Comparison of ENCODE assay signal across 32 cellular contexts in the genomic region with DNA sequence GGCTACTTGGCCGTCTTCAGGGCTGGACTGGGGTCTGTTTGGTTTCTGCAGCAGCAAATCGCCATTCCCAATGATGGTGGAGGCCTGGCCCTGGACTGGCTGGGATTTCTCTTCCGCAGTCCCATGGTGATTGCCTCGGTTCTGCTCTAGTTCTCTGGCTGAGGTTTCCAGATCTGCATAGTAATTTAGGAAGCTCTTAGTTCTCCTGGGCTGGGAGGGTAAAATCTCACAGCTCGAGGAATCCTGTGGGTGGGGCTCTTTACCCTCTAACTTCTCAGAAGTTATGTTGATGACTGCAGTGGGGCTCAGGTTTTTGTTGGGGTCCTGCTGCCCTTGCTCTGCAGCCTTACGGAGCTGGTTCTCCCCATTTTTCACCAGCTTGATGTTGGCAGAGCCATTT.
DNase-seq lines count a peak whose midpoint lies in the region; ATAC-seq, FAIRE-seq and TF ChIP-seq lines count a peak whose summit lies in the region.
"Had no signal": no experiment of that assay in that cellular context is flagged by ENCODE, and none has a peak within 500 bp of the region (broad histone marks: within the 10 kb centered on the region; RNA-seq: fewer than 3 reads in every experiment).

No MANE protein-coding gene starts in this region.

- TF ChIP-seq RAD21 in H1 (IDR thresholded peaks at IDR 0.05 in 1 of 2, conservative IDR thresholded peaks at IDR 0.05 in 1 of 2; ENCODE audit: low read depth in 2 of 2, low read length in 2 of 2): peak; percentile 40 to 48; a peak in 3 of 4 replicates

- no peaks in the 10 kb centered on the region for H3K23me2 ChIP-seq in H1 (ENCODE audit: low read depth, low read length)

- H2AFZ ChIP-seq in H1 (ENCODE audit: low read length): no peak overlapping the region

- H3K56ac ChIP-seq in H1 (replicated peaks; ENCODE audit: insufficient read length, low read depth, low read length): no peak overlapping the region

- no peak overlapping the region for H3K27ac ChIP-seq in H1 (ENCODE audit: low read depth, low read length)
- H3K27ac ChIP-seq: GM23248, tibial artery had no signal

- H3K79me2 ChIP-seq in H1 (ENCODE audit: control insufficient read depth in 1 of 2, insufficient read depth in 2 of 2, low read length in 2 of 2): no peaks in the 10 kb centered on the region

- H4K5ac ChIP-seq in H1 (ENCODE audit: insufficient read length, low read depth, low read length): no peak overlapping the region

- H2BK12ac ChIP-seq in H1 (ENCODE audit: low read depth, low read length): no peak overlapping the region

- DNase-seq in Right ventricle myocardium inferior (ENCODE audit: missing footprints) (no peak), cardiac septum (ENCODE audit: low spot score) (no peak), H1 (ENCODE audit: low read depth in 1 of 2, low spot score in 2 of 2) (no peak), iPS-NIHi7 (ENCODE audit: extremely low spot score) (peak; percentile 34), NCI-H1436 (lab: John Stamatoyannopoulos, UW) (no peak), GM03348 (ENCODE audit: low spot score) (no peak)
- DNase-seq in activated T-cell treated with anti-CD3 and anti-CD28 coated beads, Interleukin-2, amount 50 U/mL, for 1 hour: no peak
- DNase-seq: 8988T; activated CD4-positive, alpha-beta memory T cell treated with anti-CD3 and anti-CD28 coated beads for 36 hours; activated CD4-positive, CD25-positive, alpha-beta regulatory T cell treated with anti-CD3 and anti-CD28 coated beads, Interleukin-2, amount 50 U/mL, for 72 hours; activated CD8-positive, alpha-beta memory T cell treated with anti-CD3 and anti-CD28 coated beads, Interleukin-2, amount 50 U/mL, for 48 hours; anterior cingulate cortex; central memory CD4-positive, alpha-beta T cell; dermis blood vessel endothelial cell; GM23248; IMR-90; NCI-H1092 treated with DMSO at 0.1 percent for 48 hours; NCI-H187 treated with DMSO at 0.1 percent for 48 hours; NCI-H526 treated with DMSO at 0.1 percent for 48 hours; RPMI8226; SK-N-SH; stimulated activated CD4-positive, alpha-beta T cell treated with anti-CD3 and anti-CD28 coated beads, Interleukin-1b, Interleukin-23, amount 100 ng/mL, for 48 hours; stimulated activated CD8-positive, alpha-beta memory T cell treated with anti-CD3 and anti-CD28 coated beads, Interleukin-4, amount 100 ng/mL, for 48 hours; T-helper 17 cell; tibial artery had no signal

- intact Hi-C loops in Right ventricle myocardium inferior (cut with DNase I): no loop called here
- intact Hi-C loops in cardiac septum (cut with DNase I): no loop called here

- FAIRE-seq in H1 (lab: Jason Lieb, UNC): no peak
- FAIRE-seq: GM12892, keratinocyte had no signal

- TF ChIP-seq CTCF in H1 (IDR thresholded peaks at IDR 0.05; ENCODE audit: control extremely low read depth in 1 of 3, insufficient read depth in 1 of 3, low read depth in 1 of 3, low read length in 3 of 3): no peak

- H3K4me1 ChIP-seq in H1 (replicated peaks in 1 of 4; ENCODE audit: control insufficient read depth in 3 of 4, insufficient read depth in 4 of 4, low read length in 3 of 4) (peaks cover 0 to 5% (median 0%) of the 10 kb centered on the region in 4 experiments; a peak in 2 of 7 replicates), skeletal muscle satellite cell (ENCODE audit: control insufficient read depth, insufficient read depth, low read length) (peaks cover 53% of the 10 kb centered on the region)

- H2BK15ac ChIP-seq in H1 (ENCODE audit: low read length): no peak overlapping the region

- H2BK120ac ChIP-seq in H1 (replicated peaks; ENCODE audit: low read depth, low read length): no peak overlapping the region

- TF ChIP-seq POLR2A in H1 (IDR thresholded peaks at IDR 0.05; ENCODE audit: control extremely low read depth in 1 of 2, low read depth in 2 of 2, low read length in 2 of 2): no peak

- no peaks in the 10 kb centered on the region for H3K27me3 ChIP-seq in H1 (replicated peaks in 1 of 4; ENCODE audit: control insufficient read depth in 3 of 4, extremely low read depth in 1 of 4, insufficient read depth in 3 of 4, low read length in 3 of 4)
- no peaks in the 10 kb centered on the region for H3K27me3 ChIP-seq in skeletal muscle satellite cell (ENCODE audit: control insufficient read depth, insufficient read depth, low read length)
- H3K27me3 ChIP-seq: tibial artery had no signal

- TF ChIP-seq EP300 in H1 (IDR thresholded peaks at IDR 0.05; ENCODE audit: borderline replicate concordance in 1 of 2, low read depth in 2 of 2, low read length in 2 of 2): no peak

- H3K9ac ChIP-seq in H1 (replicated peaks in 1 of 4; ENCODE audit: extremely low read depth in 1 of 4, low read depth in 3 of 4, low read length in 3 of 4) (no peak overlapping the region), skeletal muscle satellite cell (ENCODE audit: low read depth, low read length) (peak overlapping the region; percentile 54)
- H3K9ac ChIP-seq: SK-N-SH had no signal

- H3K4me3 ChIP-seq in H1 (ENCODE audit: extremely low read depth in 1 of 4, insufficient read depth in 2 of 4, low read depth in 3 of 4, low read length in 4 of 4): no peak overlapping the region
- H3K4me3 ChIP-seq in skeletal muscle satellite cell (ENCODE audit: low read length): peak overlapping the region; percentile 26
- H3K4me3 ChIP-seq: GM23248, lung, smooth muscle cell, tibial artery had no signal

- peak overlapping the region; percentile 14; the same call in 1 of the 2 replicates for H4K8ac ChIP-seq in H1 (ENCODE audit: extremely low read depth, insufficient read depth, low read length)

- no peaks in the 10 kb centered on the region; the same call in 1 of the 2 replicates for H3K79me1 ChIP-seq in H1 (ENCODE audit: low read depth, low read length)

- WGBS in H1 (ENCODE audit: extremely low coverage in 1 of 2, insufficient coverage in 1 of 2, insufficient read length in 1 of 2, insufficient replicate concordance in 2 of 2, low coverage in 1 of 2, low lambda C conversion rate in 2 of 2, missing lambda C conversion rate in 1 of 2), 2 experiments: 64% methylated on average over 6 of the region's 6 CpGs; no CpG with 5 or more reads in 1 of the 2 experiments

- no peaks in the 10 kb centered on the region for H4K20me1 ChIP-seq in H1 (replicated peaks in 1 of 2; ENCODE audit: control insufficient read depth in 1 of 2, insufficient read depth in 2 of 2, low read length in 2 of 2)

- no peaks in the 10 kb centered on the region for H3K36me3 ChIP-seq in H1 (ENCODE audit: control insufficient read depth in 2 of 4, insufficient read depth in 4 of 4, low read length in 3 of 4)
- H3K36me3 ChIP-seq in skeletal muscle satellite cell (ENCODE audit: insufficient read depth, low read length): peaks cover 23% of the 10 kb centered on the region

- no peak overlapping the region for H3K4me2 ChIP-seq in H1 (ENCODE audit: insufficient read depth in 1 of 2, low read depth in 2 of 2, low read length in 2 of 2)
- H3K4me2 ChIP-seq in skeletal muscle satellite cell (ENCODE audit: low read length): peak overlapping the region; percentile 71
- H3K4me2 ChIP-seq: SK-N-SH, smooth muscle cell had no signal

- H3K9me3 ChIP-seq in H1 (ENCODE audit: insufficient read depth in 2 of 2, low read depth in 1 of 2, low read length in 1 of 2): no peaks in the 10 kb centered on the region
- no peaks in the 10 kb centered on the region for H3K9me3 ChIP-seq in skeletal muscle satellite cell (replicated peaks; ENCODE audit: low read length)
- H3K9me3 ChIP-seq: SK-N-SH, tibial artery had no signal

- no peak overlapping the region for H3K23ac ChIP-seq in H1 (ENCODE audit: insufficient read length)

- H3K14ac ChIP-seq in H1 (ENCODE audit: insufficient read length): no peak overlapping the region

- ATAC-seq in Right ventricle myocardium inferior: peak; percentile 31
- ATAC-seq: activated naive CD4-positive, alpha-beta T cell treated with anti-CD3 and anti-CD28 coated beads, Interleukin-2, amount 50 U/mL, for 72 hours; activated T-helper 17 cell treated with anti-CD3 and anti-CD28 coated beads, Interleukin-2, amount 50 U/mL, for 72 hours; T-helper 17 cell had no signal

- POLR2A ChIA-PET in H1 (lab: Charles Lee; ENCODE audit: partially characterized antibody): no interaction called here

- no peak overlapping the region for H2BK20ac ChIP-seq in H1 (ENCODE audit: low read length)

- H2BK5ac ChIP-seq in H1 (ENCODE audit: low read depth, low read length): no peak overlapping the region

- no peak overlapping the region for H2AK5ac ChIP-seq in H1 (ENCODE audit: low read depth, low read length)

- H4K91ac ChIP-seq in H1 (replicated peaks; ENCODE audit: insufficient read length, low read length): no peak overlapping the region

- no peak overlapping the region for H3K4ac ChIP-seq in H1 (replicated peaks; ENCODE audit: insufficient read length, low read depth, low read length)

- no peak overlapping the region for H3K18ac ChIP-seq in H1 (ENCODE audit: extremely low read depth, low read length)

- CTCF ChIA-PET in H1 (lab: Charles Lee; ENCODE audit: partially characterized antibody): interaction anchor here (1.0 to 2.2 kb wide), 11 partner anchors 10 to 198 kb away, joined by 3 to 10 read pairs (median 6); no protein-coding TSS in a partner anchor

TF ChIP-seq in H1, 55 proteins besides CTCF, POLR2A, EP300 and RAD21:
- TF ChIP-seq BACH1 (IDR thresholded peaks at IDR 0.05; ENCODE audit: low read length) (no peak), SRF (IDR thresholded peaks at IDR 0.05; ENCODE audit: low read depth, low read length) (no peak), TBP (IDR thresholded peaks at IDR 0.05; ENCODE audit: low read depth, low read length) (no peak), KDM4A (IDR thresholded peaks at IDR 0.05; ENCODE audit: low read depth, low read length, severe bottlenecking) (no peak), HDAC6 (IDR thresholded peaks at IDR 0.05; ENCODE audit: low read depth, low read length) (no peak), TAF7 (optimal IDR thresholded peaks at IDR 0.05; ENCODE audit: borderline replicate concordance, low read depth, low read length) (no peak)
- TF ChIP-seq, protein P1, sequence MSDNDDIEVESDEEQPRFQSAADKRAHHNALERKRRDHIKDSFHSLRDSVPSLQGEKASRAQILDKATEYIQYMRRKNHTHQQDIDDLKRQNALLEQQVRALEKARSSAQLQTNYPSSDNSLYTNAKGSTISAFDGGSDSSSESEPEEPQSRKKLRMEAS (IDR thresholded peaks at IDR 0.05): no peak
- TF ChIP-seq, protein P2, sequence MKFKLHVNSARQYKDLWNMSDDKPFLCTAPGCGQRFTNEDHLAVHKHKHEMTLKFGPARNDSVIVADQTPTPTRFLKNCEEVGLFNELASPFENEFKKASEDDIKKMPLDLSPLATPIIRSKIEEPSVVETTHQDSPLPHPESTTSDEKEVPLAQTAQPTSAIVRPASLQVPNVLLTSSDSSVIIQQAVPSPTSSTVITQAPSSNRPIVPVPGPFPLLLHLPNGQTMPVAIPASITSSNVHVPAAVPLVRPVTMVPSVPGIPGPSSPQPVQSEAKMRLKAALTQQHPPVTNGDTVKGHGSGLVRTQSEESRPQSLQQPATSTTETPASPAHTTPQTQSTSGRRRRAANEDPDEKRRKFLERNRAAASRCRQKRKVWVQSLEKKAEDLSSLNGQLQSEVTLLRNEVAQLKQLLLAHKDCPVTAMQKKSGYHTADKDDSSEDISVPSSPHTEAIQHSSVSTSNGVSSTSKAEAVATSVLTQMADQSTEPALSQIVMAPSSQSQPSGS (IDR thresholded peaks at IDR 0.05; ENCODE audit: low read length): no peak
